21 cellular contexts compared by ENCODE assay signal in genomic region chr6:157069585-157069984, GRCh38.
DNase-seq lines count a peak whose midpoint lies in the region; ATAC-seq and TF ChIP-seq lines count a peak whose summit lies in the region.
"Had no signal": no experiment of that assay in that cellular context is flagged by ENCODE, and none has a peak within 500 bp of the region (broad histone marks: within the 10 kb centered on the region; RNA-seq: fewer than 3 reads in every experiment).

No MANE protein-coding gene starts in this region.

- H4K20me1 ChIP-seq in PC-3 (ENCODE audit: low read length) = no peaks in the 10 kb centered on the region

- H3K9me3 Mint-ChIP-seq in activated CD4-positive, alpha-beta T cell treated with anti-CD3 and anti-CD28 coated beads, Interleukin-2, amount 10 ng/mL, durations not matched to agents 24 days and 14 days = no peaks in the 10 kb centered on the region
- no peaks in the 10 kb centered on the region for H3K9me3 Mint-ChIP-seq in activated CD4-positive, alpha-beta T cell treated with anti-CD3 and anti-CD28 coated beads for 36 hours (ENCODE audit: low read depth)
- no peaks in the 10 kb centered on the region for H3K9me3 Mint-ChIP-seq in type B pancreatic cell
- H3K9me3 Mint-ChIP-seq: T-helper 1 cell treated with Interleukin-12 subunit alpha and Interleukin-12 subunit beta and Interleukin-4 antibody, amounts not matched to agents 30 μg/mL and 1 μg/mL, for 36 hours had no signal

- H3K4me1 Mint-ChIP-seq in activated CD4-positive, alpha-beta T cell treated with anti-CD3 and anti-CD28 coated beads, Interleukin-2, amount 10 ng/mL, durations not matched to agents 24 days and 14 days = peaks cover 34% of the 10 kb centered on the region
- H3K4me1 Mint-ChIP-seq in activated CD4-positive, alpha-beta T cell treated with anti-CD3 and anti-CD28 coated beads for 36 hours = peaks cover 41% of the 10 kb centered on the region
- peaks cover 55% of the 10 kb centered on the region for H3K4me1 Mint-ChIP-seq in type B pancreatic cell (ENCODE audit: unreplicated experiment)

- no peaks in the 10 kb centered on the region for H3K9me2 ChIP-seq in PC-3 (replicated peaks; ENCODE audit: low read length)

- H3K4me3 Mint-ChIP-seq in activated CD4-positive, alpha-beta T cell treated with anti-CD3 and anti-CD28 coated beads, Interleukin-2, amount 10 ng/mL, durations not matched to agents 24 days and 14 days = no peak overlapping the region
- H3K4me3 Mint-ChIP-seq in activated CD4-positive, alpha-beta T cell treated with anti-CD3 and anti-CD28 coated beads for 36 hours = no peak overlapping the region
- no peak overlapping the region for H3K4me3 Mint-ChIP-seq in type B pancreatic cell

- no peaks in the 10 kb centered on the region for H3K9me3 ChIP-seq in PC-3 (ENCODE audit: low read length)
- H3K9me3 ChIP-seq: A549, heart left ventricle, SJCRH30, upper lobe of left lung had no signal

- intact Hi-C loops in activated CD4-positive, alpha-beta T cell treated with anti-CD3 and anti-CD28 coated beads, Interleukin-2, amount 10 ng/mL, durations not matched to agents 24 days and 14 days (cut with micrococcal nuclease) = loop anchor here (1.0 to 5.0 kb wide), 4 partner anchors 13 to 91 kb away; no protein-coding TSS in a partner anchor
- intact Hi-C loops in activated CD4-positive, alpha-beta T cell treated with anti-CD3 and anti-CD28 coated beads for 36 hours (cut with DNase I, micrococcal nuclease) = loop anchor here in 1 of 2 experiments (2.0 to 5.0 kb wide), 3 partner anchors 15 to 47 kb away; no protein-coding TSS in a partner anchor
- intact Hi-C loops in PC-3 (cut with micrococcal nuclease) = no loop called here

- no peak overlapping the region for H2AFZ ChIP-seq in PC-3 (ENCODE audit: low read length)
- H2AFZ ChIP-seq: GM23248, PC-9 had no signal

- no peaks in the 10 kb centered on the region for H3K27me3 Mint-ChIP-seq in activated CD4-positive, alpha-beta T cell treated with anti-CD3 and anti-CD28 coated beads, Interleukin-2, amount 10 ng/mL, durations not matched to agents 24 days and 14 days
- no peaks in the 10 kb centered on the region for H3K27me3 Mint-ChIP-seq in activated CD4-positive, alpha-beta T cell treated with anti-CD3 and anti-CD28 coated beads for 36 hours
- H3K27me3 Mint-ChIP-seq in type B pancreatic cell = no peaks in the 10 kb centered on the region

- POLR2A ChIA-PET in activated CD4-positive, alpha-beta T cell treated with anti-CD3 and anti-CD28 coated beads for 36 hours (lab: Charles Lee) = interaction anchor here (0.6 to 1.4 kb wide), 2 partner anchors 29 to 53 kb away, joined by 3 read pairs; no protein-coding TSS in a partner anchor
- POLR2A ChIA-PET in PC-3 (lab: Charles Lee; ENCODE audit: unreplicated experiment) = no interaction called here

- no peak for DNase-seq in activated CD4-positive, alpha-beta T cell treated with anti-CD3 and anti-CD28 coated beads, Interleukin-2, amount 10 ng/mL, durations not matched to agents 24 days and 14 days
- no peak for DNase-seq in activated CD4-positive, alpha-beta T cell treated with anti-CD3 and anti-CD28 coated beads for 36 hours
- DNase-seq in NCI-H2227 treated with DMSO at 0.1 percent for 48 hours (lab: John Stamatoyannopoulos, UW) = peak; percentile 60
- DNase-seq in iPS-NIHi11 (ENCODE audit: low spot score) = peak; percentile 21
- DNase-seq in type B pancreatic cell (ENCODE audit: extremely low spot score, unreplicated experiment) = no peak
- DNase-seq in HCEC 1CT = no peak
- DNase-seq in PC-3 = no peak
- DNase-seq in activated naive CD4-positive, alpha-beta T cell treated with anti-CD3 and anti-CD28 coated beads, Interleukin-2, amount 50 U/mL, for 16 hours = no peak
- DNase-seq: activated naive CD4-positive, alpha-beta T cell treated with Interleukin-2 at 50 U/mL for 16 hours; amygdala; caudate nucleus; GM23248; heart left ventricle; NCI-H2171 treated with DMSO at 0.1 percent for 48 hours; PC-9; SJCRH30; stimulated activated CD4-positive, alpha-beta T cell treated with anti-CD3 and anti-CD28 coated beads, Interleukin-12 subunit alpha, Interleukin-12 subunit beta, amount 100 ng/mL, for 4 hours; upper lobe of left lung had no signal

- H3K27me3 ChIP-seq in PC-3 (ENCODE audit: low read length) = no peaks in the 10 kb centered on the region
- H3K27me3 ChIP-seq: heart left ventricle, SJCRH30, upper lobe of left lung had no signal

- no peaks in the 10 kb centered on the region for H3K79me2 ChIP-seq in PC-3 (ENCODE audit: low read length)

- peaks cover 18% of the 10 kb centered on the region for H3K4me1 ChIP-seq in PC-3 (ENCODE audit: insufficient read depth, low read length)

- no peak for ATAC-seq in activated CD4-positive, alpha-beta T cell treated with anti-CD3 and anti-CD28 coated beads for 36 hours
- ATAC-seq in PC-3 = no peak
- ATAC-seq: A549, heart left ventricle had no signal

- BruUV-seq in PC-3 (replicated peaks; lab: Mats Ljungman, UMichigan) = no TSS peak

- H3K36me3 ChIP-seq in PC-3 (ENCODE audit: low read depth, low read length) = no peaks in the 10 kb centered on the region
- H3K36me3 ChIP-seq: heart left ventricle, SJCRH30 had no signal

- H3K27ac ChIP-seq in PC-3 (ENCODE audit: low read length) = no peak overlapping the region
- H3K27ac ChIP-seq: A549, C4-2B, GM23248, heart left ventricle, SJCRH30, upper lobe of left lung had no signal

- H3K4me3 ChIP-seq in PC-3 (ENCODE audit: low read length) = no peak overlapping the region
- H3K4me3 ChIP-seq: A549, GM23248, heart left ventricle, PC-9, SJCRH30, upper lobe of left lung had no signal

- no peak overlapping the region for H3K9ac ChIP-seq in PC-3 (ENCODE audit: low read length)
- H3K9ac ChIP-seq: GM23248 had no signal

- H3F3A ChIP-seq in PC-3 (ENCODE audit: low read length, unreplicated experiment) = no peaks in the 10 kb centered on the region

- peaks cover 9% of the 10 kb centered on the region for H3K36me3 Mint-ChIP-seq in activated CD4-positive, alpha-beta T cell treated with anti-CD3 and anti-CD28 coated beads, Interleukin-2, amount 10 ng/mL, durations not matched to agents 24 days and 14 days (ENCODE audit: low read depth)
- peaks cover 8% of the 10 kb centered on the region for H3K36me3 Mint-ChIP-seq in activated CD4-positive, alpha-beta T cell treated with anti-CD3 and anti-CD28 coated beads for 36 hours (ENCODE audit: low read depth)
- H3K36me3 Mint-ChIP-seq in type B pancreatic cell = peaks cover 7% of the 10 kb centered on the region

- CTCF ChIA-PET in activated CD4-positive, alpha-beta T cell treated with anti-CD3 and anti-CD28 coated beads for 36 hours (lab: Charles Lee) = interaction anchor here (2.0 to 3.6 kb wide), 3 partner anchors 14 to 35 kb away, joined by 5 to 17 read pairs (median 6); no protein-coding TSS in a partner anchor
- CTCF ChIA-PET in PC-3 (lab: Charles Lee) = no interaction called here

- no peak for TF ChIP-seq CTCF in type B pancreatic cell (conservative IDR thresholded peaks at IDR 0.05)
- no peak for TF ChIP-seq CTCF in PC-3 (conservative IDR thresholded peaks at IDR 0.05; ENCODE audit: low read depth, low read length)

- no peak overlapping the region for H3K4me2 ChIP-seq in PC-3 (ENCODE audit: low read length)

- H3K27ac Mint-ChIP-seq in activated CD4-positive, alpha-beta T cell treated with anti-CD3 and anti-CD28 coated beads, Interleukin-2, amount 10 ng/mL, durations not matched to agents 24 days and 14 days = peak overlapping the region; percentile 51
- H3K27ac Mint-ChIP-seq in activated CD4-positive, alpha-beta T cell treated with anti-CD3 and anti-CD28 coated beads for 36 hours = no peak overlapping the region
- peak overlapping the region; percentile 15 for H3K27ac Mint-ChIP-seq in type B pancreatic cell

Comparison
In these comparisons a context has a peak if more than half of its experiments do, and no peak if none do; other contexts are left out.
1. DNase-seq: peak in NCI-H2227 treated with DMSO at 0.1 percent for 48 hours (single experiment) and iPS-NIHi11 (single experiment); none in activated CD4-positive, alpha-beta T cell treated with anti-CD3 and anti-CD28 coated beads, Interleukin-2, amount 10 ng/mL, durations not matched to agents 24 days and 14 days (single experiment), activated CD4-positive, alpha-beta T cell treated with anti-CD3 and anti-CD28 coated beads for 36 hours (single experiment), type B pancreatic cell (single experiment), HCEC 1CT (single experiment), PC-3 (single experiment) and activated naive CD4-positive, alpha-beta T cell treated with anti-CD3 and anti-CD28 coated beads, Interleukin-2, amount 50 U/mL, for 16 hours (single experiment).